Comparison of ENCODE assay signal across 21 cellular contexts in the genomic region with DNA sequence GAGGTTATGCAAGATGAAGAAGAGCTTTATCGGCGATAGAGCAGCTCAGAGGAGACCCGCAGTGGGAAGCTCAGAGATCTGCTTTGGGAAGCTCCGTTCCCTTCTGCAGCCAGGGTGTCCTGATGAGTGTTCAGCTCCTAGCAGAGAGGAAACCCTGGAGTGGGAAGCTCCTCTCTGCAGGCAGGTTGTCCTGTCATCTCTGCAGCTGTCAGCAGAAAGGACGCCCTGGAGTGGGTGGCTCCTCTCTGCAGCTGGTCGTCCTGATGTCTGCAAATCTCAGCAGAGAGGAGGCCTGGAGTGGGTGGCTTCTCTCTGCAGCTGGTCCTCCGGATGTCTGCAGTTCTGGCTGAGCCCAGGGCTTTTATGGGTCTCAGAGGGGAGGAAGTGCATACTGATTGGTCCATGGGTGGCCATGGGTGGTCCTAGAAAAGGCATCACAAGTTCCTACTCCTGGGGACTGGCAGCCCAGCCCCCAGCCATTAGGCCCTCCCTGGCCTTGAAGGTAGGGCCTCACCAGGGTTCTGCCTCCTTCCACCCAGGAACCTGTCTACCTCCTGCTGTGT.
DNase-seq lines count a peak whose midpoint lies in the region; ATAC-seq, FAIRE-seq and TF ChIP-seq lines count a peak whose summit lies in the region.
"Had no signal": no experiment of that assay in that cellular context is flagged by ENCODE, and none has a peak within 500 bp of the region (broad histone marks: within the 10 kb centered on the region; RNA-seq: fewer than 3 reads in every experiment).

No MANE protein-coding gene starts in this region.

- H3K27ac ChIP-seq in A673 (ENCODE audit: low read depth, low read length, poor library complexity, severe bottlenecking) (no peak overlapping the region), gastrocnemius medialis (no peak overlapping the region)
- peak overlapping the region; percentile 8 for H3K27ac ChIP-seq in CD8-positive, alpha-beta T cell (ENCODE audit: low read depth, low read length)
- H3K27ac ChIP-seq: colonic mucosa, left lung, thyroid gland had no signal

- intact Hi-C loops in A673 (cut with micrococcal nuclease; ENCODE audit: unreplicated experiment) (no loop called here), gastrocnemius medialis (cut with DNase I; ENCODE audit: low total_unique reads) (no loop called here)
- intact Hi-C loops in CD8-positive, alpha-beta T cell (cut with DNase I, micrococcal nuclease): loop anchor here in 1 of 2 experiments (10.0 kb wide), 1 partner anchor 793 kb away; no protein-coding TSS in a partner anchor

- H3K36me3 Mint-ChIP-seq in CD8-positive, alpha-beta T cell: no peaks in the 10 kb centered on the region
- H3K36me3 Mint-ChIP-seq in central memory CD8-positive, alpha-beta T cell (ENCODE audit: insufficient read depth): no peaks in the 10 kb centered on the region
- H3K36me3 Mint-ChIP-seq: stimulated activated naive B cell treated with anti-CD40 and anti-IgM and Interleukin-4, amounts not matched to agents 10 μg/mL and 1 μg/mL and 100 μg/mL, for 72 hours had no signal

- CTCF ChIA-PET in A673 (lab: Charles Lee): no interaction called here
- CTCF ChIA-PET in CD8-positive, alpha-beta T cell (lab: Charles Lee): interaction anchor here (0.8 to 2.1 kb wide), 6 partner anchors 8 to 336 kb away, joined by 3 to 8 read pairs (median 4); no protein-coding TSS in a partner anchor

- BruUV-seq in A673 (replicated peaks; lab: Mats Ljungman, UMichigan): no TSS peak

- no peak for FAIRE-seq in GM19239 (lab: Jason Lieb, UNC)

- H3K4me1 Mint-ChIP-seq in CD8-positive, alpha-beta T cell (ENCODE audit: low read depth): peaks cover 55% of the 10 kb centered on the region
- peaks cover 28% of the 10 kb centered on the region for H3K4me1 Mint-ChIP-seq in central memory CD8-positive, alpha-beta T cell

- H3K9me3 ChIP-seq in A673 (ENCODE audit: low read depth, low read length, poor library complexity, severe bottlenecking) (no peaks in the 10 kb centered on the region), gastrocnemius medialis (no peaks in the 10 kb centered on the region)
- H3K9me3 ChIP-seq in CD8-positive, alpha-beta T cell (ENCODE audit: low read length): no peaks in the 10 kb centered on the region
- H3K9me3 ChIP-seq: Caco-2, colonic mucosa, left lung, thyroid gland had no signal

- TF ChIP-seq POLR2A in gastrocnemius medialis (IDR thresholded peaks at IDR 0.05): no peak

- peak overlapping the region; percentile 93 for H3K27ac Mint-ChIP-seq in CD8-positive, alpha-beta T cell
- H3K27ac Mint-ChIP-seq in central memory CD8-positive, alpha-beta T cell (ENCODE audit: low read depth): no peak overlapping the region
- H3K27ac Mint-ChIP-seq: endodermal cell; H9; nephron progenitor cell; stimulated activated naive B cell treated with anti-CD40 and anti-IgM and Interleukin-4, amounts not matched to agents 10 μg/mL and 1 μg/mL and 100 μg/mL, for 72 hours had no signal

- H3K27me3 Mint-ChIP-seq in CD8-positive, alpha-beta T cell (ENCODE audit: low read depth): no peaks in the 10 kb centered on the region
- H3K27me3 Mint-ChIP-seq in central memory CD8-positive, alpha-beta T cell: peaks cover 13% of the 10 kb centered on the region

- in situ Hi-C loops in gastrocnemius medialis (cut with MboI; ENCODE audit: low sequenced_read_pairs in 4 of 4): no loop called here

- H3K27me3 ChIP-seq in A673 (replicated peaks; ENCODE audit: insufficient read depth, low read depth, low read length, poor library complexity) (peaks cover 58% of the 10 kb centered on the region), gastrocnemius medialis (peaks cover 0 to 18% (median 4%) of the 10 kb centered on the region in 3 donors)
- no peaks in the 10 kb centered on the region for H3K27me3 ChIP-seq in CD8-positive, alpha-beta T cell (ENCODE audit: insufficient read depth, low read length)
- H3K27me3 ChIP-seq: colonic mucosa, thyroid gland had no signal

- POLR2A ChIA-PET in A673 (lab: Charles Lee; ENCODE audit: low non-redundant PET): no interaction called here
- POLR2A ChIA-PET in CD8-positive, alpha-beta T cell (lab: Charles Lee): interaction anchor here (1.1 to 2.3 kb wide), 5 partner anchors 8 to 32 kb away, joined by 3 to 21 read pairs (median 4); no protein-coding TSS in a partner anchor

- peak; percentile 41 for ATAC-seq in CD8-positive, alpha-beta T cell
- ATAC-seq in central memory CD8-positive, alpha-beta T cell (replicated peaks; ENCODE audit: extremely low read depth, poor library complexity, severe bottlenecking): peak; percentile 27
- no peak for ATAC-seq in gastrocnemius medialis
- ATAC-seq: left lung; Right ventricle myocardium inferior; stimulated activated naive B cell treated with anti-CD40 and anti-IgM and Interleukin-4, amounts not matched to agents 10 μg/mL and 1 μg/mL and 100 μg/mL, for 72 hours had no signal

- H3K4me3 Mint-ChIP-seq in CD8-positive, alpha-beta T cell: peak overlapping the region; percentile 79
- peak overlapping the region; percentile 60 for H3K4me3 Mint-ChIP-seq in central memory CD8-positive, alpha-beta T cell
- H3K4me3 Mint-ChIP-seq: endodermal cell; H9; nephron progenitor cell; stimulated activated naive B cell treated with anti-CD40 and anti-IgM and Interleukin-4, amounts not matched to agents 10 μg/mL and 1 μg/mL and 100 μg/mL, for 72 hours had no signal

- TF ChIP-seq CTCF in A673 (conservative IDR thresholded peaks at IDR 0.05; ENCODE audit: low read depth, low read length) (no peak), gastrocnemius medialis (IDR thresholded peaks at IDR 0.05 in 4 of 5, conservative IDR thresholded peaks at IDR 0.05 in 1 of 5) (no peak), GM10266 (IDR thresholded peaks at IDR 0.05; ENCODE audit: control insufficient read depth, insufficient read depth, low read depth, missing control alignments) (no peak)
- TF ChIP-seq CTCF in CD8-positive, alpha-beta T cell (IDR thresholded peaks at IDR 0.05): no peak

- H3K4me3 ChIP-seq in A673 (ENCODE audit: low read depth, low read length, poor library complexity, severe bottlenecking): no peak overlapping the region
- H3K4me3 ChIP-seq in CD8-positive, alpha-beta T cell (ENCODE audit: low read depth, low read length): peak overlapping the region; percentile 40
- no peak overlapping the region for H3K4me3 ChIP-seq in gastrocnemius medialis
- H3K4me3 ChIP-seq: colonic mucosa, left lung, thyroid gland had no signal

- DNase-seq in A673 (ENCODE audit: low spot score) (peak; percentile 19), NCI-H345 treated with DMSO at 0.1 percent for 48 hours (lab: John Stamatoyannopoulos, UW; ENCODE audit: unreplicated experiment) (peak; percentile 51), gastrocnemius medialis (no peak), amniotic stem cell (lab: John Stamatoyannopoulos, UW) (no peak), GM10266 (ENCODE audit: extremely low spot score) (no peak), GM19239 (ENCODE audit: insufficient read length, low spot score) (no peak)
- peak in 2 of 7 experiments; percentile 14 to 27 for DNase-seq in CD8-positive, alpha-beta T cell
- DNase-seq in central memory CD8-positive, alpha-beta T cell (ENCODE audit: low spot score in 2 of 2): no peak
- DNase-seq: Caco-2; colonic mucosa; endodermal cell; left lung; midbrain; NCI-H1436; NCI-H526 treated with DMSO at 0.1 percent for 48 hours; nephron progenitor cell; OCI-M1; stimulated activated naive B cell treated with anti-CD40 and anti-IgM and Interleukin-4, amounts not matched to agents 10 μg/mL and 1 μg/mL and 100 μg/mL, for 72 hours; thyroid gland had no signal

- H3K4me1 ChIP-seq in A673 (ENCODE audit: insufficient read depth, low read length, poor library complexity, severe bottlenecking) (no peaks in the 10 kb centered on the region), gastrocnemius medialis (peaks cover 0 to 4% of the 10 kb centered on the region in 2 donors)
- H3K4me1 ChIP-seq in CD8-positive, alpha-beta T cell (ENCODE audit: insufficient read depth, low read length): peaks cover 47% of the 10 kb centered on the region
- H3K4me1 ChIP-seq: Caco-2, colonic mucosa, left lung, thyroid gland had no signal

- H3K9me3 Mint-ChIP-seq in CD8-positive, alpha-beta T cell: no peaks in the 10 kb centered on the region
- H3K9me3 Mint-ChIP-seq in central memory CD8-positive, alpha-beta T cell: no peaks in the 10 kb centered on the region
- H3K9me3 Mint-ChIP-seq: stimulated activated naive B cell treated with anti-CD40 and anti-IgM and Interleukin-4, amounts not matched to agents 10 μg/mL and 1 μg/mL and 100 μg/mL, for 72 hours had no signal

- H3K36me3 ChIP-seq in A673 (ENCODE audit: insufficient read depth, low read length, poor library complexity, severe bottlenecking) (no peaks in the 10 kb centered on the region), gastrocnemius medialis (no peaks in the 10 kb centered on the region)
- H3K36me3 ChIP-seq in CD8-positive, alpha-beta T cell (ENCODE audit: insufficient read depth, low read length): no peaks in the 10 kb centered on the region
- H3K36me3 ChIP-seq: colonic mucosa, left lung, thyroid gland had no signal

Comparison
In these comparisons a context has a peak if more than half of its experiments do, and no peak if none do; other contexts are left out.
1. DNase-seq: peak in A673 (single experiment) and NCI-H345 treated with DMSO at 0.1 percent for 48 hours (single experiment); none in central memory CD8-positive, alpha-beta T cell (0 of 2), gastrocnemius medialis (0 of 2), amniotic stem cell (single experiment), GM10266 (single experiment) and GM19239 (single experiment).
2. ATAC-seq: peak in CD8-positive, alpha-beta T cell (single experiment) and central memory CD8-positive, alpha-beta T cell (single experiment); none in gastrocnemius medialis (0 of 2).